Comparison of ENCODE assay signal across 9 cellular contexts in the genomic region with DNA sequence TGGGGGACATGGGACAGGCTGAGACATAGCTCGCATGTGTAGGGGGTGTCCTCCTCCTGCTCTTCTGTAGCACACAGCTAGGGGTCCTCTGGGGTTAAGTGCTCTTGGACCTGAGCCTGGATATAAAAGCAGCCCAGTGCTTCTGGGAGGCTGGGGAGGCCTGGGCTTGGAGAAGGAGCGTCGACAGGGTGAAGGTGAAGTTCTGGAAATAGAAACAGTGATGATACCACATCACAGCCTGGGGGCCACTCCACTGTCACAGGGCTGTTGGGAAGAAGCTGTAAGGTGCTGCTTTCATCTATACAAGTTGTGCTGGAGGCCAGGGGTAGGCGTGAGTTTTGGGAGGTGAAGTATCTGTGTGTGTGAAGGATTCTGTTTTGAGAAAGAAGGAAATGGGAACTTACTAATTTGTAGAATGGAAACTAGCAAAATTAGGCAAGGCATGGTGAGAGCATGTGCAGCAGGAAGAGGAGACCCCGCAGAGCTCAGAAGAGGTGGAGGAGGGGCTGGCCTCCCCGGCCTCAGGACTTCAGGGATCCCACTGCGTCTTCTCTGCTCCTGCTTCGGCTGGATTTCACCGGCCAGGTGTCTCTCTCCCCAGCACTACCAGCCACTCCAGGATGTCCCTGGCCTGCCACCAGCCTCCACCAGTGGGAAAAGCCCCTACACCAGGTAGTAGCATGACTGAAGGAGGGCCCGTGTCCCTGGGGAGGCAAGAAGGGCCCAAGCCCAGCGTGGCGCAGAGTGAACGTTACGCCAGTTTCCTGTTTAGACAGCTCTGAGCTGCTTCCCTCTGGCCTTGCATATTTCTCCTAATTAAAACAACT. TPM values are rescaled to one million over a fixed set of nuclear protein-coding genes. Genes with fewer than 3 reads are reported as not detected.
DNase-seq lines count a peak whose midpoint lies in the region; ATAC-seq and TF ChIP-seq lines count a peak whose summit lies in the region.
"Had no signal": no experiment of that assay in that cellular context is flagged by ENCODE, and none has a peak within 500 bp of the region (broad histone marks: within the 10 kb centered on the region; RNA-seq: fewer than 3 reads in every experiment).

No MANE protein-coding gene starts in this region.

- H3K4me3 ChIP-seq in OCI-LY1 (ENCODE audit: low read depth, low read length, poor library complexity, severe bottlenecking) (peak overlapping the region; percentile 43), left lung (no peak overlapping the region), gastrocnemius medialis (no peak overlapping the region)

- peak; percentile 33 to 56 for DNase-seq in activated naive CD4-positive, alpha-beta T cell treated with anti-CD3 and anti-CD28 coated beads, Interleukin-2, amount 50 U/mL, for 72 hours (ENCODE audit: low spot score in 2 of 2)
- no peak for DNase-seq in activated naive CD4-positive, alpha-beta T cell treated with anti-CD3 and anti-CD28 coated beads, Interleukin-2, amount 50 U/mL, for 16 hours
- DNase-seq in left lung (peak; percentile 55 to 89), LoVo (ENCODE audit: low spot score) (no peak), gastrocnemius medialis (no peak), NCI-H1930 (lab: John Stamatoyannopoulos, UW) (no peak)

- no peaks in the 10 kb centered on the region for H3K9me2 ChIP-seq in OCI-LY1 (ENCODE audit: low read depth, low read length)

- H3K27ac ChIP-seq in OCI-LY1 (ENCODE audit: low read depth, low read length, poor library complexity, severe bottlenecking) (peak overlapping the region; percentile 99), left lung (peak overlapping the region in 1 of 2 donors; percentile 83), gastrocnemius medialis (no peak overlapping the region)
- H3K27ac ChIP-seq: parathyroid adenoma had no signal

- in situ Hi-C loops in gastrocnemius medialis (cut with MboI; ENCODE audit: low sequenced_read_pairs in 4 of 4) = loop anchor here in 1 of 4 donors (10.0 kb wide), 1 partner anchor 56 kb away; no protein-coding TSS in a partner anchor

- H3K27ac Mint-ChIP-seq in activated naive CD4-positive, alpha-beta T cell treated with anti-CD3 and anti-CD28 coated beads, Interleukin-2, amount 50 U/mL, for 72 hours = peak overlapping the region; percentile 53 to 57

- H3K36me3 Mint-ChIP-seq in activated naive CD4-positive, alpha-beta T cell treated with anti-CD3 and anti-CD28 coated beads, Interleukin-2, amount 50 U/mL, for 72 hours = no peaks in the 10 kb centered on the region

- no peaks in the 10 kb centered on the region for H4K20me1 ChIP-seq in OCI-LY1 (ENCODE audit: insufficient read depth, low read length)

- H3K9me3 ChIP-seq in OCI-LY1 (ENCODE audit: low read length) = no peaks in the 10 kb centered on the region
- no peaks in the 10 kb centered on the region for H3K9me3 ChIP-seq in left lung
- no peaks in the 10 kb centered on the region for H3K9me3 ChIP-seq in gastrocnemius medialis

- peaks cover 98% of the 10 kb centered on the region for H3K79me2 ChIP-seq in OCI-LY1 (ENCODE audit: insufficient read depth, low read length)
- H3K79me2 ChIP-seq: parathyroid adenoma had no signal

- TF ChIP-seq POLR2A in gastrocnemius medialis (IDR thresholded peaks at IDR 0.05) = no peak

- intact Hi-C loops in left lung (cut with DNase I) = no loop called here
- intact Hi-C loops in gastrocnemius medialis (cut with DNase I; ENCODE audit: low total_unique reads) = no loop called here

- H3F3A ChIP-seq in OCI-LY1 (ENCODE audit: insufficient read depth, low read length) = peaks cover 29% of the 10 kb centered on the region; the same call in 1 of the 2 replicates

- H3K27me3 ChIP-seq in OCI-LY1 (ENCODE audit: insufficient read depth, low read length) (no peaks in the 10 kb centered on the region), left lung (no peaks in the 10 kb centered on the region), gastrocnemius medialis (no peaks in the 10 kb centered on the region)

- peak overlapping the region; percentile 61 for H3K9ac ChIP-seq in OCI-LY1 (ENCODE audit: low read length)
- H3K9ac ChIP-seq: parathyroid adenoma had no signal

- H3K36me3 ChIP-seq in OCI-LY1 (ENCODE audit: insufficient read depth, low read length) = peaks cover 96% of the 10 kb centered on the region
- no peaks in the 10 kb centered on the region for H3K36me3 ChIP-seq in left lung
- no peaks in the 10 kb centered on the region for H3K36me3 ChIP-seq in gastrocnemius medialis

- H3K4me1 ChIP-seq in OCI-LY1 (ENCODE audit: insufficient read depth, low read length, severe bottlenecking) (peaks cover 77% of the 10 kb centered on the region), left lung (peaks cover 0 to 40% of the 10 kb centered on the region in 2 donors), gastrocnemius medialis (no peaks in the 10 kb centered on the region)
- H3K4me1 ChIP-seq: parathyroid adenoma had no signal

- no peak overlapping the region for H2AFZ ChIP-seq in OCI-LY1 (ENCODE audit: low read length)
- H2AFZ ChIP-seq: parathyroid adenoma had no signal

- TF ChIP-seq CTCF in OCI-LY1 (IDR thresholded peaks at IDR 0.05; ENCODE audit: low read length) = peak; percentile 41; the same call in 1 of the 2 replicates
- no peak for TF ChIP-seq CTCF in left lung (IDR thresholded peaks at IDR 0.05)
- no peak for TF ChIP-seq CTCF in gastrocnemius medialis (IDR thresholded peaks at IDR 0.05 in 4 of 5, conservative IDR thresholded peaks at IDR 0.05 in 1 of 5)

- peak; percentile 78 to 89 for ATAC-seq in activated naive CD4-positive, alpha-beta T cell treated with anti-CD3 and anti-CD28 coated beads, Interleukin-2, amount 50 U/mL, for 72 hours
- ATAC-seq in HG02870 (IDR thresholded peaks at IDR 0.05; ENCODE audit: unreplicated experiment) (peak; percentile 54), left lung (peak; percentile 48), gastrocnemius medialis (no peak)

- peak overlapping the region; percentile 73 for H3K4me2 ChIP-seq in OCI-LY1 (ENCODE audit: low read length)

- no peaks in the 10 kb centered on the region for H3K9me3 Mint-ChIP-seq in activated naive CD4-positive, alpha-beta T cell treated with anti-CD3 and anti-CD28 coated beads, Interleukin-2, amount 50 U/mL, for 72 hours

RNA-seq across cellular contexts. Expression of gene PLCG2, which starts 19.4 kb away (rescaled TPM):
- total RNA-seq in activated naive CD4-positive, alpha-beta T cell treated with anti-CD3 and anti-CD28 coated beads, Interleukin-2, amount 50 U/mL, for 72 hours = 1 to 10 TPM; 5.7 to 8.8 TPM
- total RNA-seq in left lung = 10 to 100 TPM; 22.5 to 48.7 TPM
- total RNA-seq in gastrocnemius medialis = 1 to 10 TPM; 1.8 to 3.0 (median 2.1) TPM

Comparison
In these comparisons a context has a peak if more than half of its experiments do, and no peak if none do; other contexts are left out.
1. DNase-seq: peak in activated naive CD4-positive, alpha-beta T cell treated with anti-CD3 and anti-CD28 coated beads, Interleukin-2, amount 50 U/mL, for 72 hours (2 of 2) and left lung (2 of 2); none in activated naive CD4-positive, alpha-beta T cell treated with anti-CD3 and anti-CD28 coated beads, Interleukin-2, amount 50 U/mL, for 16 hours (single experiment), LoVo (single experiment), gastrocnemius medialis (0 of 2) and NCI-H1930 (0 of 2).
2. ATAC-seq: peak in activated naive CD4-positive, alpha-beta T cell treated with anti-CD3 and anti-CD28 coated beads, Interleukin-2, amount 50 U/mL, for 72 hours (2 of 2), HG02870 (single experiment) and left lung (single experiment); none in gastrocnemius medialis (0 of 2).